24 cellular contexts compared by ENCODE assay signal in the genomic region with DNA sequence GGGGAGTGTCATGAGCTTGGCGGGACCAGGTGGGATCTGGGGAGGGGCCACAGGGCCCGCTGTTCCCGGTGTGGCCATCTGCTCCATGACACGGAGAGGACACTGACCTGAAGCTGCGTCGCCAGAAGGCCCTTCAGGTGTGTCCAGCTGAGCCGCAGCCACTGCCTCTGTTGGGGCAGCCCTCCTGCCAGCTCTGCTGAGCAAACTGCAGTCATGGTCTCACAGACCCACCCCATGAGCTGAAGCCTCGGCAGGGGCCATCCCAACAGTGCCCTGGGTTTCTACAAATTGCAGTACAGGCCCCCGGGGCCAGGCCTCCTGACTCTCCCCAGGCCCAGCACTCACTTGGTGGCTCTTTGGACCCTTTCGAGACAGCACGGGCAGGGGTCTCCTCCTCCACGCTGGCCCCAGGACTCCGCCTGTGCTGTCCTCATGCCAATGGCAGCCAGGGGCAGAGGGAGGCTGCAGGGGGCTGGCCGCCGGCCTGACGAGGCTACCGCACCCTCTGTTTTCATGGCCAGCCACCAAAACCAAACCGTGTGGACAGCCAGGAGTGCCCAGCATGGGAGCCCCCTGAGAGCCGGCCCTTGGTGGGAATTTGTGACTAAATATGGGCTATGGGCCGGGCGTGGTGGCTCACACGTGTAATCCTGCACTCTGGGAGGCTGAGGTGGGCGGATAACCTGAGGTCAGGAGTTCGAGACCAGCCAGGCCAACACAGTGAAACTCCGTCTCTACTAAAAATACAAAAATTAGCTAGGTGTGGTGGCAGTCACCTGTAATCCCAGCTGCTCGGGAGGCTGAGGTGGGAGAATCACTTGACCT.
"Had no signal": no experiment of that assay in that cellular context is flagged by ENCODE, and none has a peak within 500 bp of the region (broad histone marks: within the 10 kb centered on the region; RNA-seq: fewer than 3 reads in every experiment).

No MANE protein-coding gene starts in this region.

- H3K4me3 ChIP-seq: lower lobe of right lung, right atrium auricular region, right lobe of liver, skin epidermis, tibial nerve, vagina had no signal

- ATAC-seq: left ventricle myocardium superior; lower lobe of right lung; naive thymus-derived CD8-positive, alpha-beta T cell; stimulated activated effector memory CD8-positive, alpha-beta T cell treated with anti-CD3 and anti-CD28 coated beads, Interleukin-12 subunit alpha, Interleukin-12 subunit beta, amount 100 ng/mL, for 72 hours; stimulated activated naive CD8-positive, alpha-beta T cell treated with anti-CD3 and anti-CD28 coated beads, Interleukin-15, amount 100 ng/mL, for 72 hours had no signal

- H3K4me3 Mint-ChIP-seq: naive thymus-derived CD8-positive, alpha-beta T cell; nephron; neural crest cell; stimulated activated effector memory CD8-positive, alpha-beta T cell treated with anti-CD3 and anti-CD28 coated beads, Interleukin-12 subunit alpha, Interleukin-12 subunit beta, amount 100 ng/mL, for 72 hours; stimulated activated naive CD8-positive, alpha-beta T cell treated with anti-CD3 and anti-CD28 coated beads, Interleukin-15, amount 100 ng/mL, for 72 hours; type B pancreatic cell had no signal

- H3K36me3 Mint-ChIP-seq: naive thymus-derived CD8-positive, alpha-beta T cell; stimulated activated effector memory CD8-positive, alpha-beta T cell treated with anti-CD3 and anti-CD28 coated beads, Interleukin-12 subunit alpha, Interleukin-12 subunit beta, amount 100 ng/mL, for 72 hours; type B pancreatic cell had no signal

- H3K36me3 ChIP-seq: lower lobe of right lung, neutrophil, right atrium auricular region, right lobe of liver, tibial nerve, vagina had no signal

- H3K27ac Mint-ChIP-seq: naive thymus-derived CD8-positive, alpha-beta T cell; nephron; progenitor cell of endocrine pancreas; stimulated activated effector memory CD8-positive, alpha-beta T cell treated with anti-CD3 and anti-CD28 coated beads, Interleukin-12 subunit alpha, Interleukin-12 subunit beta, amount 100 ng/mL, for 72 hours; stimulated activated naive CD8-positive, alpha-beta T cell treated with anti-CD3 and anti-CD28 coated beads, Interleukin-15, amount 100 ng/mL, for 72 hours; type B pancreatic cell had no signal

- H3K27ac ChIP-seq: lower lobe of right lung, neutrophil, parathyroid adenoma, right atrium auricular region, right lobe of liver, skin epidermis, tibial nerve, vagina had no signal

- H3K4me1 Mint-ChIP-seq: naive thymus-derived CD8-positive, alpha-beta T cell; nephron; stimulated activated effector memory CD8-positive, alpha-beta T cell treated with anti-CD3 and anti-CD28 coated beads, Interleukin-12 subunit alpha, Interleukin-12 subunit beta, amount 100 ng/mL, for 72 hours; stimulated activated naive CD8-positive, alpha-beta T cell treated with anti-CD3 and anti-CD28 coated beads, Interleukin-15, amount 100 ng/mL, for 72 hours had no signal

- H3K27me3 Mint-ChIP-seq: stimulated activated naive CD8-positive, alpha-beta T cell treated with anti-CD3 and anti-CD28 coated beads, Interleukin-15, amount 100 ng/mL, for 72 hours had no signal

- H3K9me3 ChIP-seq: lower lobe of right lung, neutrophil, right atrium auricular region, right lobe of liver, vagina had no signal

- H3K27me3 ChIP-seq: neutrophil, right atrium auricular region, right lobe of liver, tibial nerve, vagina had no signal

- H3K9me3 Mint-ChIP-seq: nephron; neural crest cell; stimulated activated effector memory CD8-positive, alpha-beta T cell treated with anti-CD3 and anti-CD28 coated beads, Interleukin-12 subunit alpha, Interleukin-12 subunit beta, amount 100 ng/mL, for 72 hours; type B pancreatic cell had no signal

- DNase-seq: hypothalamus; islet precursor cell; left ventricle myocardium superior; lower lobe of right lung; mammary epithelial cell; mesenchymal stem cell; naive thymus-derived CD8-positive, alpha-beta T cell; occipital lobe; right lobe of liver; stimulated activated CD4-positive, alpha-beta T cell treated with anti-CD3 and anti-CD28 coated beads, Interleukin-4, amount 100 ng/mL, for 24 hours; stimulated activated naive CD4-positive, alpha-beta T cell treated with Interleukin-2 at 50 U/mL for 16 hours; stimulated activated naive CD8-positive, alpha-beta T cell treated with anti-CD3 and anti-CD28 coated beads, Interleukin-15, amount 100 ng/mL, for 72 hours; substantia nigra had no signal

- H3K4me1 ChIP-seq: lower lobe of right lung, parathyroid adenoma, right atrium auricular region, right lobe of liver, tibial nerve, vagina had no signal
